ENCODE assay signal across 16 cellular contexts in the genomic region with DNA sequence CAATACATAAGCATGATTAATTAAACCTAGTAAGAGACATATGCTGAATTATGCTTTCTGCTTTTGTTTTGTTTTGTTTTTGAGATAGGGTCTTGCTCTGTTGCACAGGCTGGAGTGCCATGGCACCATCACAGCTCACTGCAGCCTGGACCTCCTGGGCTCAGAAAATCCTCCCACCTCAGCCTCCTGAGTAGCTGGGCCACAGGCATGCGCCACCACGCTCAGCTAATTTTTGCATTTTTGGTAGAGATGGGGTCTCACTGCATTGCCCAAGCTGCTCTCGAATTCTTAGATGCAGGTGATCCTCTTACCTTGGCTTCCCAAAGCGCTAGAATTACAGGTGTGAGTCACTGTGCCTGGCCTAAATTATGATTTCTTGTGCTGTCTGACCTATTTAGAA. TPM values are rescaled to one million over a fixed set of nuclear protein-coding genes. Genes with fewer than 3 reads are reported as not detected.
A peak's percentile ranks its signal among the peaks of the same experiment; 100 is the strongest.
DNase-seq lines count a peak whose midpoint lies in the region; ATAC-seq and TF ChIP-seq lines count a peak whose summit lies in the region.
"Had no signal": no experiment of that assay in that cellular context is flagged by ENCODE, and none has a peak within 500 bp of the region (broad histone marks: within the 10 kb centered on the region; RNA-seq: fewer than 3 reads in every experiment).

No MANE protein-coding gene starts in this region.

- BruUV-seq in MCF 10A (replicated peaks; lab: Mats Ljungman, UMichigan) (TSS peak; percentile 0), mammary epithelial cell (replicated peaks; lab: Mats Ljungman, UMichigan) (no TSS peak)

- no peak overlapping the region for H3K9ac ChIP-seq in mammary epithelial cell (ENCODE audit: insufficient read depth, low read length)

- POLR2A ChIA-PET in MCF 10A (lab: Yijun Ruan, JAX): interaction anchor here (1.5 kb wide), 1 partner anchor 65 kb away, joined by 4 read pairs; no protein-coding TSS in a partner anchor

- H3K4me2 ChIP-seq in mammary epithelial cell (ENCODE audit: insufficient read depth, low read depth, low read length): no peak overlapping the region

- no peaks in the 10 kb centered on the region for H4K20me1 ChIP-seq in mammary epithelial cell (ENCODE audit: insufficient read depth, low read length)

- peak overlapping the region; percentile 87 for H3K27ac Mint-ChIP-seq in T-helper 1 cell treated with Interleukin-12 subunit alpha and Interleukin-12 subunit beta and Interleukin-4 antibody, amounts not matched to agents 30 μg/mL and 1 μg/mL, for 36 hours
- H3K27ac Mint-ChIP-seq in MCF 10A (ENCODE audit: low read depth, unreplicated experiment): no peak overlapping the region
- H3K27ac Mint-ChIP-seq in activated T-helper 1 cell treated with anti-CD3 and anti-CD28 coated beads, Interleukin-12 subunit alpha, Interleukin-12 subunit beta, Interleukin-2, Interleukin-4 antibody, amounts not matched to agents 30 ng/mL and 10 ng/mL and 1 ng/mL, durations not matched to agents 14 hours and 24 hours and 36 hours: peak overlapping the region; percentile 38
- H3K27ac Mint-ChIP-seq in stimulated activated naive CD8-positive, alpha-beta T cell treated with anti-CD3 and anti-CD28 coated beads, Interleukin-15, amount 100 ng/mL, for 72 hours: peak overlapping the region; percentile 87 to 97
- H3K27ac Mint-ChIP-seq: CD4-positive, alpha-beta T cell had no signal

- WGBS in mammary epithelial cell (ENCODE audit: low coverage, missing lambda C conversion rate): 98% methylated on average over 4 of the region's 4 CpGs

- H3K27ac ChIP-seq in mammary epithelial cell (ENCODE audit: insufficient read depth, low read depth, low read length): no peak overlapping the region
- H3K27ac ChIP-seq: 22Rv1 had no signal

- H3K36me3 Mint-ChIP-seq in T-helper 1 cell treated with Interleukin-12 subunit alpha and Interleukin-12 subunit beta and Interleukin-4 antibody, amounts not matched to agents 30 μg/mL and 1 μg/mL, for 36 hours (ENCODE audit: low read depth): peaks cover 30% of the 10 kb centered on the region
- H3K36me3 Mint-ChIP-seq in MCF 10A (ENCODE audit: insufficient read depth, unreplicated experiment): peaks cover 66% of the 10 kb centered on the region
- peaks cover 31% of the 10 kb centered on the region for H3K36me3 Mint-ChIP-seq in activated T-helper 1 cell treated with anti-CD3 and anti-CD28 coated beads, Interleukin-12 subunit alpha, Interleukin-12 subunit beta, Interleukin-2, Interleukin-4 antibody, amounts not matched to agents 30 ng/mL and 10 ng/mL and 1 ng/mL, durations not matched to agents 14 hours and 24 hours and 36 hours (ENCODE audit: low read depth)

- H3K4me1 Mint-ChIP-seq in T-helper 1 cell treated with Interleukin-12 subunit alpha and Interleukin-12 subunit beta and Interleukin-4 antibody, amounts not matched to agents 30 μg/mL and 1 μg/mL, for 36 hours (ENCODE audit: low read depth): peaks cover 23% of the 10 kb centered on the region
- peaks cover 10% of the 10 kb centered on the region for H3K4me1 Mint-ChIP-seq in MCF 10A (ENCODE audit: insufficient read depth, unreplicated experiment)
- H3K4me1 Mint-ChIP-seq in activated T-helper 1 cell treated with anti-CD3 and anti-CD28 coated beads, Interleukin-12 subunit alpha, Interleukin-12 subunit beta, Interleukin-2, Interleukin-4 antibody, amounts not matched to agents 30 ng/mL and 10 ng/mL and 1 ng/mL, durations not matched to agents 14 hours and 24 hours and 36 hours (ENCODE audit: low read depth): peaks cover 27% of the 10 kb centered on the region
- peaks cover 29% of the 10 kb centered on the region for H3K4me1 Mint-ChIP-seq in stimulated activated naive CD8-positive, alpha-beta T cell treated with anti-CD3 and anti-CD28 coated beads, Interleukin-15, amount 100 ng/mL, for 72 hours

- peaks cover 52% of the 10 kb centered on the region for H3K79me2 ChIP-seq in mammary epithelial cell (ENCODE audit: insufficient read depth, low read length)

- no peak for DNase-seq in T-helper 1 cell
- DNase-seq in MCF 10A (ENCODE audit: unreplicated experiment): no peak
- DNase-seq in mammary epithelial cell: no peak
- DNase-seq in activated T-helper 1 cell treated with anti-CD3 and anti-CD28 coated beads, Interleukin-12 subunit alpha, Interleukin-12 subunit beta, Interleukin-2, Interleukin-4 antibody, amounts not matched to agents 30 ng/mL and 10 ng/mL and 1 ng/mL, durations not matched to agents 14 hours and 24 hours and 36 hours (ENCODE audit: low spot score): no peak
- DNase-seq in stimulated activated naive CD8-positive, alpha-beta T cell treated with anti-CD3 and anti-CD28 coated beads, Interleukin-15, amount 100 ng/mL, for 72 hours: no peak
- DNase-seq in stimulated activated CD4-positive, alpha-beta T cell treated with anti-CD3 and anti-CD28 coated beads, Interleukin-2, amount 100 ng/mL, for 24 hours: no peak
- no peak for DNase-seq in posterior vena cava (ENCODE audit: low spot score)
- DNase-seq: BE2C; CD4-positive, alpha-beta T cell; DMS79; Kasumi-1; NCI-H187; NCI-H226; NCI-H524 treated with DMSO at 0.1 percent for 48 hours had no signal

- dilution Hi-C loops in mammary epithelial cell (cut with HindIII; ENCODE audit: low sequenced_read_pairs): no loop called here

- H3K4me3 Mint-ChIP-seq in T-helper 1 cell treated with Interleukin-12 subunit alpha and Interleukin-12 subunit beta and Interleukin-4 antibody, amounts not matched to agents 30 μg/mL and 1 μg/mL, for 36 hours: no peak overlapping the region
- no peak overlapping the region for H3K4me3 Mint-ChIP-seq in MCF 10A (ENCODE audit: unreplicated experiment)
- H3K4me3 Mint-ChIP-seq in activated T-helper 1 cell treated with anti-CD3 and anti-CD28 coated beads, Interleukin-12 subunit alpha, Interleukin-12 subunit beta, Interleukin-2, Interleukin-4 antibody, amounts not matched to agents 30 ng/mL and 10 ng/mL and 1 ng/mL, durations not matched to agents 14 hours and 24 hours and 36 hours: no peak overlapping the region
- no peak overlapping the region for H3K4me3 Mint-ChIP-seq in stimulated activated naive CD8-positive, alpha-beta T cell treated with anti-CD3 and anti-CD28 coated beads, Interleukin-15, amount 100 ng/mL, for 72 hours

- intact Hi-C loops in MCF 10A (cut with micrococcal nuclease) (no loop called here), mammary epithelial cell (cut with micrococcal nuclease) (no loop called here), posterior vena cava (cut with DNase I) (no loop called here)
- intact Hi-C loops in activated T-helper 1 cell treated with anti-CD3 and anti-CD28 coated beads, Interleukin-12 subunit alpha, Interleukin-12 subunit beta, Interleukin-2, Interleukin-4 antibody, amounts not matched to agents 30 ng/mL and 10 ng/mL and 1 ng/mL, durations not matched to agents 14 hours and 24 hours and 36 hours (cut with micrococcal nuclease): loop anchor here (10.0 kb wide), 5 partner anchors 327 to 1007 kb away; a partner anchor contains a TSS

- CTCF ChIA-PET in MCF 10A (lab: Yijun Ruan, JAX): no interaction called here
- CTCF ChIA-PET in mammary epithelial cell (lab: Charles Lee; ENCODE audit: low non-redundant PET): no interaction called here

- TF ChIP-seq CTCF in MCF 10A (IDR thresholded peaks at IDR 0.05; ENCODE audit: unreplicated experiment): no peak
- no peak for TF ChIP-seq CTCF in mammary epithelial cell (conservative IDR thresholded peaks at IDR 0.05 in 1 of 2, IDR thresholded peaks at IDR 0.05 in 1 of 2; ENCODE audit: extremely low read depth in 1 of 2, insufficient read depth in 1 of 2, low read depth in 1 of 2, low read length in 2 of 2)

- in situ Hi-C loops in mammary epithelial cell (cut with MboI; ENCODE audit: low sequenced_read_pairs in 2 of 2): no loop called here

- no peaks in the 10 kb centered on the region for H3K9me3 ChIP-seq in mammary epithelial cell (replicated peaks; ENCODE audit: insufficient read depth, low read length)
- H3K9me3 ChIP-seq: BE2C had no signal

- H3K27me3 Mint-ChIP-seq in T-helper 1 cell treated with Interleukin-12 subunit alpha and Interleukin-12 subunit beta and Interleukin-4 antibody, amounts not matched to agents 30 μg/mL and 1 μg/mL, for 36 hours (ENCODE audit: low read depth): no peaks in the 10 kb centered on the region
- H3K27me3 Mint-ChIP-seq in MCF 10A (ENCODE audit: insufficient read depth, unreplicated experiment): no peaks in the 10 kb centered on the region
- H3K27me3 Mint-ChIP-seq in activated T-helper 1 cell treated with anti-CD3 and anti-CD28 coated beads, Interleukin-12 subunit alpha, Interleukin-12 subunit beta, Interleukin-2, Interleukin-4 antibody, amounts not matched to agents 30 ng/mL and 10 ng/mL and 1 ng/mL, durations not matched to agents 14 hours and 24 hours and 36 hours (ENCODE audit: insufficient read depth): no peaks in the 10 kb centered on the region
- no peaks in the 10 kb centered on the region for H3K27me3 Mint-ChIP-seq in stimulated activated naive CD8-positive, alpha-beta T cell treated with anti-CD3 and anti-CD28 coated beads, Interleukin-15, amount 100 ng/mL, for 72 hours
- H3K27me3 Mint-ChIP-seq: CD4-positive, alpha-beta T cell had no signal

- peaks cover 6% of the 10 kb centered on the region for H3K4me1 ChIP-seq in mammary epithelial cell (ENCODE audit: insufficient read depth, low read length)
- H3K4me1 ChIP-seq: BE2C had no signal

- H3K4me3 ChIP-seq in mammary epithelial cell (replicated peaks in 1 of 3; ENCODE audit: insufficient read depth in 1 of 3, low read depth in 2 of 3, low read length in 3 of 3): no peak overlapping the region

- H3K9me3 Mint-ChIP-seq in T-helper 1 cell treated with Interleukin-12 subunit alpha and Interleukin-12 subunit beta and Interleukin-4 antibody, amounts not matched to agents 30 μg/mL and 1 μg/mL, for 36 hours: no peaks in the 10 kb centered on the region
- no peaks in the 10 kb centered on the region for H3K9me3 Mint-ChIP-seq in MCF 10A (ENCODE audit: unreplicated experiment)
- H3K9me3 Mint-ChIP-seq in activated T-helper 1 cell treated with anti-CD3 and anti-CD28 coated beads, Interleukin-12 subunit alpha, Interleukin-12 subunit beta, Interleukin-2, Interleukin-4 antibody, amounts not matched to agents 30 ng/mL and 10 ng/mL and 1 ng/mL, durations not matched to agents 14 hours and 24 hours and 36 hours: no peaks in the 10 kb centered on the region
- H3K9me3 Mint-ChIP-seq in stimulated activated naive CD8-positive, alpha-beta T cell treated with anti-CD3 and anti-CD28 coated beads, Interleukin-15, amount 100 ng/mL, for 72 hours: no peaks in the 10 kb centered on the region
- H3K9me3 Mint-ChIP-seq: CD4-positive, alpha-beta T cell had no signal

- H3K27me3 ChIP-seq in mammary epithelial cell (ENCODE audit: insufficient read depth, low read length): no peaks in the 10 kb centered on the region
- H3K27me3 ChIP-seq: BE2C had no signal

- H2AFZ ChIP-seq in mammary epithelial cell (ENCODE audit: low read depth, low read length): no peak overlapping the region

- H3K36me3 ChIP-seq in mammary epithelial cell (ENCODE audit: insufficient read depth, low read length): peaks cover 39% of the 10 kb centered on the region

- no peak for ATAC-seq in stimulated activated naive CD8-positive, alpha-beta T cell treated with anti-CD3 and anti-CD28 coated beads, Interleukin-15, amount 100 ng/mL, for 72 hours

RNA-seq across cellular contexts. Expression of a gene that starts 3.8 kb away (rescaled TPM):
- 92.0 and 98.6 TPM in 2 replicates for total RNA-seq in MCF 10A (2022)
- total RNA-seq in mammary epithelial cell: 10 to 100 TPM; 44.2 to 69.0 TPM
- polyA plus RNA-seq in mammary epithelial cell: 46.8 TPM
- 65.5 TPM for polyA minus RNA-seq in mammary epithelial cell
- total RNA-seq in activated T-helper 1 cell treated with anti-CD3 and anti-CD28 coated beads, Interleukin-12 subunit alpha, Interleukin-12 subunit beta, Interleukin-2, Interleukin-4 antibody, amounts not matched to agents 30 ng/mL and 10 ng/mL and 1 ng/mL, durations not matched to agents 14 hours and 24 hours and 36 hours: 135 and 149 TPM in 2 replicates
- total RNA-seq in posterior vena cava: 10 to 100 TPM; 18.4 to 26.2 TPM

RNA-seq across cellular contexts. Expression of a gene that starts 4.0 kb away (rescaled TPM):
- total RNA-seq in MCF 10A (2022): 34.5 and 36.7 TPM in 2 replicates
- total RNA-seq in mammary epithelial cell: 10 to 100 TPM; 46.8 TPM
- polyA plus RNA-seq in mammary epithelial cell: 28.1 TPM
- polyA minus RNA-seq in mammary epithelial cell: 127 TPM
- total RNA-seq in activated T-helper 1 cell treated with anti-CD3 and anti-CD28 coated beads, Interleukin-12 subunit alpha, Interleukin-12 subunit beta, Interleukin-2, Interleukin-4 antibody, amounts not matched to agents 30 ng/mL and 10 ng/mL and 1 ng/mL, durations not matched to agents 14 hours and 24 hours and 36 hours: 35.7 and 39.1 TPM in 2 replicates
- 10 to 100 TPM; 11.0 to 16.7 TPM for total RNA-seq in posterior vena cava

RNA-seq across cellular contexts. Expression of a gene that starts 55.1 kb away (rescaled TPM):
- total RNA-seq in MCF 10A (2022) (54.9 and 63.6 TPM in 2 replicates), mammary epithelial cell (10 to 100 TPM; 28.2 to 50.5 TPM), posterior vena cava (10 to 100 TPM; 23.9 to 31.7 TPM)
- 63.6 TPM for polyA plus RNA-seq in mammary epithelial cell
- polyA minus RNA-seq in mammary epithelial cell: 200 TPM
- 85.8 and 98.0 TPM in 2 replicates for total RNA-seq in activated T-helper 1 cell treated with anti-CD3 and anti-CD28 coated beads, Interleukin-12 subunit alpha, Interleukin-12 subunit beta, Interleukin-2, Interleukin-4 antibody, amounts not matched to agents 30 ng/mL and 10 ng/mL and 1 ng/mL, durations not matched to agents 14 hours and 24 hours and 36 hours

RNA-seq across cellular contexts. Expression of a gene that starts 55.3 kb away (rescaled TPM):
- total RNA-seq in MCF 10A (2022) (65.1 and 72.9 TPM in 2 replicates), mammary epithelial cell (10 to 100 TPM; 71.2 to 83.8 TPM), posterior vena cava (10 to 100 TPM; 54.6 to 61.3 TPM)
- polyA plus RNA-seq in mammary epithelial cell: 112 TPM
- 104 TPM for polyA minus RNA-seq in mammary epithelial cell
- total RNA-seq in activated T-helper 1 cell treated with anti-CD3 and anti-CD28 coated beads, Interleukin-12 subunit alpha, Interleukin-12 subunit beta, Interleukin-2, Interleukin-4 antibody, amounts not matched to agents 30 ng/mL and 10 ng/mL and 1 ng/mL, durations not matched to agents 14 hours and 24 hours and 36 hours: 60.2 and 62.5 TPM in 2 replicates

RNA-seq across cellular contexts. Expression of a gene that starts 57.0 kb away (rescaled TPM):
- total RNA-seq in MCF 10A (2022) (277 and 311 TPM in 2 replicates), mammary epithelial cell (100 to 1,000 TPM in 1 of 2 donors, 10 to 100 TPM in 1; 46.5 to 130 TPM), posterior vena cava (10 to 100 TPM; 43.3 to 50.4 TPM)
- 49.5 TPM for polyA plus RNA-seq in mammary epithelial cell
- polyA minus RNA-seq in mammary epithelial cell: 46.9 TPM
- total RNA-seq in activated T-helper 1 cell treated with anti-CD3 and anti-CD28 coated beads, Interleukin-12 subunit alpha, Interleukin-12 subunit beta, Interleukin-2, Interleukin-4 antibody, amounts not matched to agents 30 ng/mL and 10 ng/mL and 1 ng/mL, durations not matched to agents 14 hours and 24 hours and 36 hours: 72.4 and 73.0 TPM in 2 replicates
